In genomic region chr20:36070451-36070850, GRCh38 we compare ENCODE assay signal across 1 cellular context.
TF ChIP-seq lines count a peak whose summit lies in the region.

No MANE protein-coding gene starts in this region.

TF ChIP-seq in HepG2, 621 proteins besides CTCF, POLR2A, EP300 and RAD21 (continued from another document and continues in another):
- TF ChIP-seq THAP9 (CRISPR knock-in tag; IDR thresholded peaks at IDR 0.05; ENCODE audit: borderline replicate concordance) (no peak), ZNF274 (CRISPR knock-in tag; IDR thresholded peaks at IDR 0.05) (no peak), SIX4 (CRISPR knock-in tag; IDR thresholded peaks at IDR 0.05) (no peak), MEIS2 (CRISPR knock-in tag; IDR thresholded peaks at IDR 0.05) (no peak), ZNF703 (CRISPR knock-in tag; IDR thresholded peaks at IDR 0.05; ENCODE audit: borderline replicate concordance) (no peak), ARID2 (CRISPR knock-in tag; IDR thresholded peaks at IDR 0.05; ENCODE audit: borderline replicate concordance) (no peak), MTF2 (CRISPR knock-in tag; IDR thresholded peaks at IDR 0.05; ENCODE audit: borderline replicate concordance) (no peak), GFI1 (CRISPR knock-in tag; IDR thresholded peaks at IDR 0.05; ENCODE audit: borderline replicate concordance) (no peak), TARDBP (CRISPR knock-in tag; IDR thresholded peaks at IDR 0.05) (peak; percentile 34; the same call in 1 of the 2 replicates), KMT2B (CRISPR knock-in tag; IDR thresholded peaks at IDR 0.05) (no peak), TCF7 (IDR thresholded peaks at IDR 0.05; ENCODE audit: low read depth) (no peak), MTF1 (CRISPR knock-in tag; IDR thresholded peaks at IDR 0.05) (no peak), CENPBD1 (CRISPR knock-in tag; IDR thresholded peaks at IDR 0.05; ENCODE audit: borderline replicate concordance, low read depth) (no peak), SETDB1 (CRISPR knock-in tag; IDR thresholded peaks at IDR 0.05; ENCODE audit: borderline replicate concordance) (no peak), SP5 (CRISPR knock-in tag; IDR thresholded peaks at IDR 0.05; ENCODE audit: borderline replicate concordance, low read depth) (no peak), ATM (IDR thresholded peaks at IDR 0.05; ENCODE audit: borderline replicate concordance) (no peak), JARID2 (CRISPR knock-in tag; IDR thresholded peaks at IDR 0.05; ENCODE audit: insufficient replicate concordance) (no peak), PATZ1 (CRISPR knock-in tag; IDR thresholded peaks at IDR 0.05) (0 out of 2 replicates have a peak, but pooled peaks have one; percentile 17), ZNF674 (CRISPR knock-in tag; IDR thresholded peaks at IDR 0.05; ENCODE audit: low read depth) (no peak), ZBTB38 (CRISPR knock-in tag; IDR thresholded peaks at IDR 0.05) (no peak), HMGA1 (CRISPR knock-in tag; conservative IDR thresholded peaks at IDR 0.05) (no peak), ESRRA (CRISPR knock-in tag; IDR thresholded peaks at IDR 0.05; ENCODE audit: low read depth) (no peak), ZNF772 (CRISPR knock-in tag; IDR thresholded peaks at IDR 0.05) (0 out of 2 replicates have a peak, but pooled peaks have one; percentile 50), NRL (CRISPR knock-in tag; IDR thresholded peaks at IDR 0.05; ENCODE audit: borderline replicate concordance) (no peak), NKX3-1 (CRISPR knock-in tag; IDR thresholded peaks at IDR 0.05) (no peak), KLF16 (CRISPR knock-in tag; IDR thresholded peaks at IDR 0.05) (no peak; a peak in 1 of 4 replicates), SATB2 (CRISPR knock-in tag; IDR thresholded peaks at IDR 0.05) (no peak), ZNF101 (CRISPR knock-in tag; IDR thresholded peaks at IDR 0.05; ENCODE audit: borderline replicate concordance, low read depth) (no peak), ZNF44 (CRISPR knock-in tag; IDR thresholded peaks at IDR 0.05) (no peak), ZNF850 (CRISPR knock-in tag; conservative IDR thresholded peaks at IDR 0.05) (no peak), RELA (CRISPR knock-in tag; IDR thresholded peaks at IDR 0.05) (no peak), GATA4 (IDR thresholded peaks at IDR 0.05; ENCODE audit: borderline replicate concordance, low read depth) (no peak), ZBTB43 (CRISPR knock-in tag; conservative IDR thresholded peaks at IDR 0.05) (no peak), FOXM1 (CRISPR knock-in tag; IDR thresholded peaks at IDR 0.05) (no peak)
- TF ChIP-seq, protein P1, sequence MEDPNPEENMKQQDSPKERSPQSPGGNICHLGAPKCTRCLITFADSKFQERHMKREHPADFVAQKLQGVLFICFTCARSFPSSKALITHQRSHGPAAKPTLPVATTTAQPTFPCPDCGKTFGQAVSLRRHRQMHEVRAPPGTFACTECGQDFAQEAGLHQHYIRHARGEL (CRISPR knock-in tag; IDR thresholded peaks at IDR 0.05): no peak
- TF ChIP-seq, protein P2, sequence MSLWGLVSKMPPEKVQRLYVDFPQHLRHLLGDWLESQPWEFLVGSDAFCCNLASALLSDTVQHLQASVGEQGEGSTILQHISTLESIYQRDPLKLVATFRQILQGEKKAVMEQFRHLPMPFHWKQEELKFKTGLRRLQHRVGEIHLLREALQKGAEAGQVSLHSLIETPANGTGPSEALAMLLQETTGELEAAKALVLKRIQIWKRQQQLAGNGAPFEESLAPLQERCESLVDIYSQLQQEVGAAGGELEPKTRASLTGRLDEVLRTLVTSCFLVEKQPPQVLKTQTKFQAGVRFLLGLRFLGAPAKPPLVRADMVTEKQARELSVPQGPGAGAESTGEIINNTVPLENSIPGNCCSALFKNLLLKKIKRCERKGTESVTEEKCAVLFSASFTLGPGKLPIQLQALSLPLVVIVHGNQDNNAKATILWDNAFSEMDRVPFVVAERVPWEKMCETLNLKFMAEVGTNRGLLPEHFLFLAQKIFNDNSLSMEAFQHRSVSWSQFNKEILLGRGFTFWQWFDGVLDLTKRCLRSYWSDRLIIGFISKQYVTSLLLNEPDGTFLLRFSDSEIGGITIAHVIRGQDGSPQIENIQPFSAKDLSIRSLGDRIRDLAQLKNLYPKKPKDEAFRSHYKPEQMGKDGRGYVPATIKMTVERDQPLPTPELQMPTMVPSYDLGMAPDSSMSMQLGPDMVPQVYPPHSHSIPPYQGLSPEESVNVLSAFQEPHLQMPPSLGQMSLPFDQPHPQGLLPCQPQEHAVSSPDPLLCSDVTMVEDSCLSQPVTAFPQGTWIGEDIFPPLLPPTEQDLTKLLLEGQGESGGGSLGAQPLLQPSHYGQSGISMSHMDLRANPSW (CRISPR knock-in tag; IDR thresholded peaks at IDR 0.05; ENCODE audit: borderline replicate concordance): no peak
- TF ChIP-seq, protein P3, sequence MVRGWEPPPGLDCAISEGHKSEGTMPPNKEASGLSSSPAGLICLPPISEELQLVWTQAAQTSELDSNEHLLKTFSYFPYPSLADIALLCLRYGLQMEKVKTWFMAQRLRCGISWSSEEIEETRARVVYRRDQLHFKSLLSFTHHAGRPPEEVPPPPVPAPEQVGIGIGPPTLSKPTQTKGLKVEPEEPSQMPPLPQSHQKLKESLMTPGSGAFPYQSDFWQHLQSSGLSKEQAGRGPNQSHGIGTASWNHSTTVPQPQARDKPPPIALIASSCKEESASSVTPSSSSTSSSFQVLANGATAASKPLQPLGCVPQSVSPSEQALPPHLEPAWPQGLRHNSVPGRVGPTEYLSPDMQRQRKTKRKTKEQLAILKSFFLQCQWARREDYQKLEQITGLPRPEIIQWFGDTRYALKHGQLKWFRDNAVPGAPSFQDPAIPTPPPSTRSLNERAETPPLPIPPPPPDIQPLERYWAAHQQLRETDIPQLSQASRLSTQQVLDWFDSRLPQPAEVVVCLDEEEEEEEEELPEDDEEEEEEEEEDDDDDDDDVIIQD (CRISPR knock-in tag; IDR thresholded peaks at IDR 0.05; ENCODE audit: low read depth): no peak
- TF ChIP-seq, protein P4, sequence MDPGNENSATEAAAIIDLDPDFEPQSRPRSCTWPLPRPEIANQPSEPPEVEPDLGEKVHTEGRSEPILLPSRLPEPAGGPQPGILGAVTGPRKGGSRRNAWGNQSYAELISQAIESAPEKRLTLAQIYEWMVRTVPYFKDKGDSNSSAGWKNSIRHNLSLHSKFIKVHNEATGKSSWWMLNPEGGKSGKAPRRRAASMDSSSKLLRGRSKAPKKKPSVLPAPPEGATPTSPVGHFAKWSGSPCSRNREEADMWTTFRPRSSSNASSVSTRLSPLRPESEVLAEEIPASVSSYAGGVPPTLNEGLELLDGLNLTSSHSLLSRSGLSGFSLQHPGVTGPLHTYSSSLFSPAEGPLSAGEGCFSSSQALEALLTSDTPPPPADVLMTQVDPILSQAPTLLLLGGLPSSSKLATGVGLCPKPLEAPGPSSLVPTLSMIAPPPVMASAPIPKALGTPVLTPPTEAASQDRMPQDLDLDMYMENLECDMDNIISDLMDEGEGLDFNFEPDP (CRISPR knock-in tag; conservative IDR thresholded peaks at IDR 0.05): no peak
- TF ChIP-seq, protein P5, sequence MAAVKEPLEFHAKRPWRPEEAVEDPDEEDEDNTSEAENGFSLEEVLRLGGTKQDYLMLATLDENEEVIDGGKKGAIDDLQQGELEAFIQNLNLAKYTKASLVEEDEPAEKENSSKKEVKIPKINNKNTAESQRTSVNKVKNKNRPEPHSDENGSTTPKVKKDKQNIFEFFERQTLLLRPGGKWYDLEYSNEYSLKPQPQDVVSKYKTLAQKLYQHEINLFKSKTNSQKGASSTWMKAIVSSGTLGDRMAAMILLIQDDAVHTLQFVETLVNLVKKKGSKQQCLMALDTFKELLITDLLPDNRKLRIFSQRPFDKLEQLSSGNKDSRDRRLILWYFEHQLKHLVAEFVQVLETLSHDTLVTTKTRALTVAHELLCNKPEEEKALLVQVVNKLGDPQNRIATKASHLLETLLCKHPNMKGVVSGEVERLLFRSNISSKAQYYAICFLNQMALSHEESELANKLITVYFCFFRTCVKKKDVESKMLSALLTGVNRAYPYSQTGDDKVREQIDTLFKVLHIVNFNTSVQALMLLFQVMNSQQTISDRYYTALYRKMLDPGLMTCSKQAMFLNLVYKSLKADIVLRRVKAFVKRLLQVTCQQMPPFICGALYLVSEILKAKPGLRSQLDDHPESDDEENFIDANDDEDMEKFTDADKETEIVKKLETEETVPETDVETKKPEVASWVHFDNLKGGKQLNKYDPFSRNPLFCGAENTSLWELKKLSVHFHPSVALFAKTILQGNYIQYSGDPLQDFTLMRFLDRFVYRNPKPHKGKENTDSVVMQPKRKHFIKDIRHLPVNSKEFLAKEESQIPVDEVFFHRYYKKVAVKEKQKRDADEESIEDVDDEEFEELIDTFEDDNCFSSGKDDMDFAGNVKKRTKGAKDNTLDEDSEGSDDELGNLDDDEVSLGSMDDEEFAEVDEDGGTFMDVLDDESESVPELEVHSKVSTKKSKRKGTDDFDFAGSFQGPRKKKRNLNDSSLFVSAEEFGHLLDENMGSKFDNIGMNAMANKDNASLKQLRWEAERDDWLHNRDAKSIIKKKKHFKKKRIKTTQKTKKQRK (IDR thresholded peaks at IDR 0.05; ENCODE audit: low read length): no peak
- TF ChIP-seq, protein P6, sequence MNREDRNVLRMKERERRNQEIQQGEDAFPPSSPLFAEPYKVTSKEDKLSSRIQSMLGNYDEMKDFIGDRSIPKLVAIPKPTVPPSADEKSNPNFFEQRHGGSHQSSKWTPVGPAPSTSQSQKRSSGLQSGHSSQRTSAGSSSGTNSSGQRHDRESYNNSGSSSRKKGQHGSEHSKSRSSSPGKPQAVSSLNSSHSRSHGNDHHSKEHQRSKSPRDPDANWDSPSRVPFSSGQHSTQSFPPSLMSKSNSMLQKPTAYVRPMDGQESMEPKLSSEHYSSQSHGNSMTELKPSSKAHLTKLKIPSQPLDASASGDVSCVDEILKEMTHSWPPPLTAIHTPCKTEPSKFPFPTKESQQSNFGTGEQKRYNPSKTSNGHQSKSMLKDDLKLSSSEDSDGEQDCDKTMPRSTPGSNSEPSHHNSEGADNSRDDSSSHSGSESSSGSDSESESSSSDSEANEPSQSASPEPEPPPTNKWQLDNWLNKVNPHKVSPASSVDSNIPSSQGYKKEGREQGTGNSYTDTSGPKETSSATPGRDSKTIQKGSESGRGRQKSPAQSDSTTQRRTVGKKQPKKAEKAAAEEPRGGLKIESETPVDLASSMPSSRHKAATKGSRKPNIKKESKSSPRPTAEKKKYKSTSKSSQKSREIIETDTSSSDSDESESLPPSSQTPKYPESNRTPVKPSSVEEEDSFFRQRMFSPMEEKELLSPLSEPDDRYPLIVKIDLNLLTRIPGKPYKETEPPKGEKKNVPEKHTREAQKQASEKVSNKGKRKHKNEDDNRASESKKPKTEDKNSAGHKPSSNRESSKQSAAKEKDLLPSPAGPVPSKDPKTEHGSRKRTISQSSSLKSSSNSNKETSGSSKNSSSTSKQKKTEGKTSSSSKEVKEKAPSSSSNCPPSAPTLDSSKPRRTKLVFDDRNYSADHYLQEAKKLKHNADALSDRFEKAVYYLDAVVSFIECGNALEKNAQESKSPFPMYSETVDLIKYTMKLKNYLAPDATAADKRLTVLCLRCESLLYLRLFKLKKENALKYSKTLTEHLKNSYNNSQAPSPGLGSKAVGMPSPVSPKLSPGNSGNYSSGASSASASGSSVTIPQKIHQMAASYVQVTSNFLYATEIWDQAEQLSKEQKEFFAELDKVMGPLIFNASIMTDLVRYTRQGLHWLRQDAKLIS (CRISPR knock-in tag; IDR thresholded peaks at IDR 0.05): no peak
- TF ChIP-seq, protein P7, sequence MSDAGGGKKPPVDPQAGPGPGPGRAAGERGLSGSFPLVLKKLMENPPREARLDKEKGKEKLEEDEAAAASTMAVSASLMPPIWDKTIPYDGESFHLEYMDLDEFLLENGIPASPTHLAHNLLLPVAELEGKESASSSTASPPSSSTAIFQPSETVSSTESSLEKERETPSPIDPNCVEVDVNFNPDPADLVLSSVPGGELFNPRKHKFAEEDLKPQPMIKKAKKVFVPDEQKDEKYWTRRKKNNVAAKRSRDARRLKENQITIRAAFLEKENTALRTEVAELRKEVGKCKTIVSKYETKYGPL (CRISPR knock-in tag; IDR thresholded peaks at IDR 0.05): no peak
